Comparison of ENCODE assay signal across 17 cellular contexts in genomic region chr4:122514671-122515070, GRCh38. TPM values are rescaled to one million over a fixed set of nuclear protein-coding genes. Genes with fewer than 3 reads are reported as not detected.
A peak's percentile ranks its signal among the peaks of the same experiment; 100 is the strongest.
DNase-seq lines count a peak whose midpoint lies in the region; ATAC-seq and TF ChIP-seq lines count a peak whose summit lies in the region.
"Had no signal": no experiment of that assay in that cellular context is flagged by ENCODE, and none has a peak within 500 bp of the region (broad histone marks: within the 10 kb centered on the region; RNA-seq: fewer than 3 reads in every experiment).

No MANE protein-coding gene starts in this region.

- no peak for DNase-seq in activated CD4-positive, alpha-beta T cell treated with anti-CD3 and anti-CD28 coated beads, Interleukin-2, amount 10 ng/mL, durations not matched to agents 24 days and 14 days
- DNase-seq in activated CD4-positive, alpha-beta T cell treated with anti-CD3 and anti-CD28 coated beads, Interleukin-2, amount 50 U/mL, for 48 hours: no peak
- DNase-seq in activated naive CD4-positive, alpha-beta T cell treated with anti-CD3 and anti-CD28 coated beads for 36 hours: no peak
- no peak for DNase-seq in activated naive CD4-positive, alpha-beta T cell treated with anti-CD3 and anti-CD28 coated beads, Interleukin-2, amount 50 U/mL, for 72 hours (ENCODE audit: low spot score in 2 of 2)
- DNase-seq in activated T-helper 1 cell treated with anti-CD3 and anti-CD28 coated beads, Interleukin-12 subunit alpha, Interleukin-12 subunit beta, Interleukin-2, Interleukin-4 antibody, amounts not matched to agents 30 ng/mL and 10 ng/mL and 1 ng/mL, durations not matched to agents 14 hours and 24 hours and 36 hours (ENCODE audit: low spot score): no peak
- no peak for DNase-seq in smooth muscle cell (lab: John Stamatoyannopoulos, UW; ENCODE audit: unreplicated experiment)
- no peak for DNase-seq in osteocyte (ENCODE audit: extremely low spot score, unreplicated experiment)
- DNase-seq: 8988T; AML-193; Caco-2; CD8-positive, alpha-beta memory T cell; DND-41; GDM1 had no signal

- peak overlapping the region; percentile 70 for H3K27ac Mint-ChIP-seq in activated CD4-positive, alpha-beta T cell treated with anti-CD3 and anti-CD28 coated beads, Interleukin-2, amount 10 ng/mL, durations not matched to agents 24 days and 14 days
- peak overlapping the region; percentile 77 for H3K27ac Mint-ChIP-seq in activated naive CD4-positive, alpha-beta T cell treated with anti-CD3 and anti-CD28 coated beads for 36 hours
- no peak overlapping the region for H3K27ac Mint-ChIP-seq in activated naive CD4-positive, alpha-beta T cell treated with anti-CD3 and anti-CD28 coated beads, Interleukin-2, amount 50 U/mL, for 72 hours
- H3K27ac Mint-ChIP-seq in activated T-helper 1 cell treated with anti-CD3 and anti-CD28 coated beads, Interleukin-12 subunit alpha, Interleukin-12 subunit beta, Interleukin-2, Interleukin-4 antibody, amounts not matched to agents 30 ng/mL and 10 ng/mL and 1 ng/mL, durations not matched to agents 14 hours and 24 hours and 36 hours: peak overlapping the region; percentile 1
- no peak overlapping the region for H3K27ac Mint-ChIP-seq in osteocyte (ENCODE audit: unreplicated experiment)
- H3K27ac Mint-ChIP-seq: CD8-positive, alpha-beta memory T cell had no signal

- H3K36me3 Mint-ChIP-seq in activated CD4-positive, alpha-beta T cell treated with anti-CD3 and anti-CD28 coated beads, Interleukin-2, amount 10 ng/mL, durations not matched to agents 24 days and 14 days (ENCODE audit: low read depth): peaks cover 5% of the 10 kb centered on the region
- peaks cover 7% of the 10 kb centered on the region for H3K36me3 Mint-ChIP-seq in activated naive CD4-positive, alpha-beta T cell treated with anti-CD3 and anti-CD28 coated beads for 36 hours (ENCODE audit: low read depth)
- peaks cover 4 to 17% of the 10 kb centered on the region in 2 donors for H3K36me3 Mint-ChIP-seq in activated naive CD4-positive, alpha-beta T cell treated with anti-CD3 and anti-CD28 coated beads, Interleukin-2, amount 50 U/mL, for 72 hours
- peaks cover 1% of the 10 kb centered on the region for H3K36me3 Mint-ChIP-seq in activated T-helper 1 cell treated with anti-CD3 and anti-CD28 coated beads, Interleukin-12 subunit alpha, Interleukin-12 subunit beta, Interleukin-2, Interleukin-4 antibody, amounts not matched to agents 30 ng/mL and 10 ng/mL and 1 ng/mL, durations not matched to agents 14 hours and 24 hours and 36 hours (ENCODE audit: low read depth)
- H3K36me3 Mint-ChIP-seq in osteocyte (ENCODE audit: unreplicated experiment): no peaks in the 10 kb centered on the region
- H3K36me3 Mint-ChIP-seq: CD8-positive, alpha-beta memory T cell had no signal

- H3K4me3 ChIP-seq in smooth muscle cell: no peak overlapping the region
- H3K4me3 ChIP-seq: BLaER1, HAP-1 had no signal

- no peaks in the 10 kb centered on the region for H3F3A ChIP-seq in smooth muscle cell (ENCODE audit: low read depth)

- TF ChIP-seq CTCF in smooth muscle cell (IDR thresholded peaks at IDR 0.05; ENCODE audit: borderline replicate concordance, insufficient read depth, poor library complexity, severe bottlenecking) (no peak), osteocyte (IDR thresholded peaks at IDR 0.05) (no peak)

- no peaks in the 10 kb centered on the region for H3K4me1 ChIP-seq in smooth muscle cell (ENCODE audit: low read depth)
- H3K4me1 ChIP-seq: BLaER1, HAP-1 had no signal

- H3K27ac ChIP-seq in smooth muscle cell (ENCODE audit: low read depth): no peak overlapping the region
- H3K27ac ChIP-seq: BLaER1 had no signal

- no peak overlapping the region for H3K9ac ChIP-seq in smooth muscle cell (ENCODE audit: low read depth)
- H3K9ac ChIP-seq: BLaER1 had no signal

- H3K36me3 ChIP-seq in smooth muscle cell (ENCODE audit: low read depth): no peaks in the 10 kb centered on the region
- H3K36me3 ChIP-seq: BLaER1, HAP-1 had no signal

- intact Hi-C loops in activated CD4-positive, alpha-beta T cell treated with anti-CD3 and anti-CD28 coated beads, Interleukin-2, amount 10 ng/mL, durations not matched to agents 24 days and 14 days (cut with micrococcal nuclease): no loop called here
- intact Hi-C loops in activated naive CD4-positive, alpha-beta T cell treated with anti-CD3 and anti-CD28 coated beads for 36 hours (cut with micrococcal nuclease): loop anchor here (1.0 to 5.0 kb wide), 2 partner anchors 10 to 273 kb away; no protein-coding TSS in a partner anchor
- intact Hi-C loops in activated T-helper 1 cell treated with anti-CD3 and anti-CD28 coated beads, Interleukin-12 subunit alpha, Interleukin-12 subunit beta, Interleukin-2, Interleukin-4 antibody, amounts not matched to agents 30 ng/mL and 10 ng/mL and 1 ng/mL, durations not matched to agents 14 hours and 24 hours and 36 hours (cut with micrococcal nuclease): no loop called here

- no peak overlapping the region for H3K4me2 ChIP-seq in smooth muscle cell
- H3K4me2 ChIP-seq: BLaER1 had no signal

- CTCF ChIA-PET in activated naive CD4-positive, alpha-beta T cell treated with anti-CD3 and anti-CD28 coated beads for 36 hours (lab: Charles Lee): interaction anchor here (0.6 to 1.4 kb wide), 3 partner anchors 27 to 58 kb away, joined by 3 to 4 read pairs (median 4); partner anchors contain the start of gene IL2

- H2AFZ ChIP-seq in smooth muscle cell (ENCODE audit: low read depth): peak overlapping the region; percentile 45

- WGBS in smooth muscle cell (ENCODE audit: low lambda C conversion rate): 49% methylated on average over 3 of the region's 3 CpGs

- no peak for ATAC-seq in activated naive CD4-positive, alpha-beta T cell treated with anti-CD3 and anti-CD28 coated beads, Interleukin-2, amount 50 U/mL, for 72 hours

- no peaks in the 10 kb centered on the region for H3K79me2 ChIP-seq in smooth muscle cell (ENCODE audit: low read depth)

- H3K27me3 Mint-ChIP-seq in activated CD4-positive, alpha-beta T cell treated with anti-CD3 and anti-CD28 coated beads, Interleukin-2, amount 10 ng/mL, durations not matched to agents 24 days and 14 days: no peaks in the 10 kb centered on the region
- no peaks in the 10 kb centered on the region for H3K27me3 Mint-ChIP-seq in activated naive CD4-positive, alpha-beta T cell treated with anti-CD3 and anti-CD28 coated beads for 36 hours (ENCODE audit: low read depth)
- peaks cover 2% of the 10 kb centered on the region for H3K27me3 Mint-ChIP-seq in activated T-helper 1 cell treated with anti-CD3 and anti-CD28 coated beads, Interleukin-12 subunit alpha, Interleukin-12 subunit beta, Interleukin-2, Interleukin-4 antibody, amounts not matched to agents 30 ng/mL and 10 ng/mL and 1 ng/mL, durations not matched to agents 14 hours and 24 hours and 36 hours (ENCODE audit: insufficient read depth)
- H3K27me3 Mint-ChIP-seq in osteocyte (ENCODE audit: unreplicated experiment): peaks cover 64% of the 10 kb centered on the region

- peaks cover 4% of the 10 kb centered on the region for H3K9me3 Mint-ChIP-seq in activated CD4-positive, alpha-beta T cell treated with anti-CD3 and anti-CD28 coated beads, Interleukin-2, amount 10 ng/mL, durations not matched to agents 24 days and 14 days
- H3K9me3 Mint-ChIP-seq in activated naive CD4-positive, alpha-beta T cell treated with anti-CD3 and anti-CD28 coated beads for 36 hours: peaks cover 7% of the 10 kb centered on the region
- H3K9me3 Mint-ChIP-seq in activated naive CD4-positive, alpha-beta T cell treated with anti-CD3 and anti-CD28 coated beads, Interleukin-2, amount 50 U/mL, for 72 hours: peaks cover 12 to 19% of the 10 kb centered on the region in 2 donors
- peaks cover 15% of the 10 kb centered on the region for H3K9me3 Mint-ChIP-seq in activated T-helper 1 cell treated with anti-CD3 and anti-CD28 coated beads, Interleukin-12 subunit alpha, Interleukin-12 subunit beta, Interleukin-2, Interleukin-4 antibody, amounts not matched to agents 30 ng/mL and 10 ng/mL and 1 ng/mL, durations not matched to agents 14 hours and 24 hours and 36 hours
- H3K9me3 Mint-ChIP-seq in osteocyte (ENCODE audit: unreplicated experiment): no peaks in the 10 kb centered on the region
- H3K9me3 Mint-ChIP-seq: CD8-positive, alpha-beta memory T cell had no signal

- no peaks in the 10 kb centered on the region for H3K9me3 ChIP-seq in smooth muscle cell (replicated peaks; ENCODE audit: low read depth)
- H3K9me3 ChIP-seq: BLaER1, Caco-2, HAP-1 had no signal

- peaks cover 31% of the 10 kb centered on the region for H3K4me1 Mint-ChIP-seq in activated CD4-positive, alpha-beta T cell treated with anti-CD3 and anti-CD28 coated beads, Interleukin-2, amount 10 ng/mL, durations not matched to agents 24 days and 14 days
- H3K4me1 Mint-ChIP-seq in activated naive CD4-positive, alpha-beta T cell treated with anti-CD3 and anti-CD28 coated beads for 36 hours (ENCODE audit: low read depth): peaks cover 73% of the 10 kb centered on the region
- peaks cover 35% of the 10 kb centered on the region for H3K4me1 Mint-ChIP-seq in activated T-helper 1 cell treated with anti-CD3 and anti-CD28 coated beads, Interleukin-12 subunit alpha, Interleukin-12 subunit beta, Interleukin-2, Interleukin-4 antibody, amounts not matched to agents 30 ng/mL and 10 ng/mL and 1 ng/mL, durations not matched to agents 14 hours and 24 hours and 36 hours (ENCODE audit: low read depth)
- no peaks in the 10 kb centered on the region for H3K4me1 Mint-ChIP-seq in osteocyte (ENCODE audit: unreplicated experiment)
- H3K4me1 Mint-ChIP-seq: CD8-positive, alpha-beta memory T cell had no signal

- H3K27me3 ChIP-seq in smooth muscle cell (ENCODE audit: low read depth): no peaks in the 10 kb centered on the region
- H3K27me3 ChIP-seq: BLaER1 had no signal

- no peak overlapping the region for H3K4me3 Mint-ChIP-seq in activated CD4-positive, alpha-beta T cell treated with anti-CD3 and anti-CD28 coated beads, Interleukin-2, amount 10 ng/mL, durations not matched to agents 24 days and 14 days
- no peak overlapping the region for H3K4me3 Mint-ChIP-seq in activated naive CD4-positive, alpha-beta T cell treated with anti-CD3 and anti-CD28 coated beads for 36 hours
- no peak overlapping the region for H3K4me3 Mint-ChIP-seq in activated T-helper 1 cell treated with anti-CD3 and anti-CD28 coated beads, Interleukin-12 subunit alpha, Interleukin-12 subunit beta, Interleukin-2, Interleukin-4 antibody, amounts not matched to agents 30 ng/mL and 10 ng/mL and 1 ng/mL, durations not matched to agents 14 hours and 24 hours and 36 hours
- H3K4me3 Mint-ChIP-seq in osteocyte (ENCODE audit: unreplicated experiment): no peak overlapping the region
- H3K4me3 Mint-ChIP-seq: CD8-positive, alpha-beta memory T cell had no signal

- no peaks in the 10 kb centered on the region for H4K20me1 ChIP-seq in smooth muscle cell (ENCODE audit: low read depth)
- H4K20me1 ChIP-seq: BLaER1 had no signal

RNA-seq across cellular contexts. Expression of gene IL2, which starts 58.1 kb away (rescaled TPM):
- 965 and 976 TPM in 2 replicates for total RNA-seq in activated CD4-positive, alpha-beta T cell treated with anti-CD3 and anti-CD28 coated beads, Interleukin-2, amount 10 ng/mL, durations not matched to agents 24 days and 14 days
- total RNA-seq in activated naive CD4-positive, alpha-beta T cell treated with anti-CD3 and anti-CD28 coated beads for 36 hours: 100 to 1,000 TPM; 142 to 147 TPM
- 100 to 1,000 TPM; 110 to 171 TPM for total RNA-seq in activated naive CD4-positive, alpha-beta T cell treated with anti-CD3 and anti-CD28 coated beads, Interleukin-2, amount 50 U/mL, for 72 hours
- total RNA-seq in activated T-helper 1 cell treated with anti-CD3 and anti-CD28 coated beads, Interleukin-12 subunit alpha, Interleukin-12 subunit beta, Interleukin-2, Interleukin-4 antibody, amounts not matched to agents 30 ng/mL and 10 ng/mL and 1 ng/mL, durations not matched to agents 14 hours and 24 hours and 36 hours: 595 and 611 TPM in 2 replicates
- total RNA-seq in smooth muscle cell (not detected in 2 replicates), osteocyte (not detected in 2 replicates)
- not detected in 2 replicates for polyA plus RNA-seq in smooth muscle cell
- total RNA-seq: Caco-2, H1, HT-29 had no signal
- polyA plus RNA-seq: H1 had no signal

Comparison
In these comparisons a context has a peak if more than half of its experiments do, and no peak if none do; other contexts are left out.
1. H3K27ac Mint-ChIP-seq: peak in activated CD4-positive, alpha-beta T cell treated with anti-CD3 and anti-CD28 coated beads, Interleukin-2, amount 10 ng/mL, durations not matched to agents 24 days and 14 days (single experiment), activated naive CD4-positive, alpha-beta T cell treated with anti-CD3 and anti-CD28 coated beads for 36 hours (single experiment) and activated T-helper 1 cell treated with anti-CD3 and anti-CD28 coated beads, Interleukin-12 subunit alpha, Interleukin-12 subunit beta, Interleukin-2, Interleukin-4 antibody, amounts not matched to agents 30 ng/mL and 10 ng/mL and 1 ng/mL, durations not matched to agents 14 hours and 24 hours and 36 hours (single experiment); none in activated naive CD4-positive, alpha-beta T cell treated with anti-CD3 and anti-CD28 coated beads, Interleukin-2, amount 50 U/mL, for 72 hours (0 of 2) and osteocyte (single experiment).
2. RNA of gene IL2, which starts 58.1 kb away (total RNA-seq): 965 to 976 TPM in activated CD4-positive, alpha-beta T cell treated with anti-CD3 and anti-CD28 coated beads, Interleukin-2, amount 10 ng/mL, durations not matched to agents 24 days and 14 days, 595 to 611 TPM in activated T-helper 1 cell treated with anti-CD3 and anti-CD28 coated beads, Interleukin-12 subunit alpha, Interleukin-12 subunit beta, Interleukin-2, Interleukin-4 antibody, amounts not matched to agents 30 ng/mL and 10 ng/mL and 1 ng/mL, durations not matched to agents 14 hours and 24 hours and 36 hours, 110 to 171 TPM in activated naive CD4-positive, alpha-beta T cell treated with anti-CD3 and anti-CD28 coated beads, Interleukin-2, amount 50 U/mL, for 72 hours and 142 to 147 TPM in activated naive CD4-positive, alpha-beta T cell treated with anti-CD3 and anti-CD28 coated beads for 36 hours; not detected in smooth muscle cell and not detected in osteocyte; every median in the first group is over 100 times any median in the second.